Comparison of ENCODE assay signal across 28 cellular contexts in genomic region chr9:95896580-95896979, GRCh38. TPM values are rescaled to one million over a fixed set of nuclear protein-coding genes. Genes with fewer than 3 reads are reported as not detected.
A peak's percentile ranks its signal among the peaks of the same experiment; 100 is the strongest.
DNase-seq lines count a peak whose midpoint lies in the region; ATAC-seq, FAIRE-seq and TF ChIP-seq lines count a peak whose summit lies in the region.
"Had no signal": no experiment of that assay in that cellular context is flagged by ENCODE, and none has a peak within 500 bp of the region (broad histone marks: within the 10 kb centered on the region; RNA-seq: fewer than 3 reads in every experiment).

No MANE protein-coding gene starts in this region.

- H3K4me1 ChIP-seq in small intestine (ENCODE audit: control insufficient read depth in 2 of 2, insufficient read depth in 1 of 2, low read depth in 1 of 2, low read length in 1 of 2) (peaks cover 0 to 4% of the 10 kb centered on the region in 2 donors), neural progenitor cell (no peaks in the 10 kb centered on the region)
- H3K4me1 ChIP-seq: BE2C, Caco-2 had no signal

- no peak overlapping the region for H3K4me3 Mint-ChIP-seq in activated naive CD4-positive, alpha-beta T cell treated with anti-CD3 and anti-CD28 coated beads, Interleukin-2, amount 10 ng/mL, durations not matched to agents 7 days and 5 days
- no peak overlapping the region for H3K4me3 Mint-ChIP-seq in activated CD8-positive, alpha-beta T cell treated with anti-CD3 and anti-CD28 coated beads for 36 hours
- no peak overlapping the region for H3K4me3 Mint-ChIP-seq in neural progenitor cell

- no peaks in the 10 kb centered on the region for H3K27me3 Mint-ChIP-seq in activated naive CD4-positive, alpha-beta T cell treated with anti-CD3 and anti-CD28 coated beads, Interleukin-2, amount 10 ng/mL, durations not matched to agents 7 days and 5 days
- no peaks in the 10 kb centered on the region for H3K27me3 Mint-ChIP-seq in activated CD8-positive, alpha-beta T cell treated with anti-CD3 and anti-CD28 coated beads for 36 hours
- no peaks in the 10 kb centered on the region for H3K27me3 Mint-ChIP-seq in neural progenitor cell (ENCODE audit: insufficient read depth, low read depth)
- H3K27me3 Mint-ChIP-seq: effector memory CD8-positive, alpha-beta T cell had no signal

- DNase-seq in activated naive CD4-positive, alpha-beta T cell treated with anti-CD3 and anti-CD28 coated beads, Interleukin-2, amount 10 ng/mL, durations not matched to agents 7 days and 5 days = no peak
- DNase-seq in activated naive CD4-positive, alpha-beta T cell treated with anti-CD3 and anti-CD28 coated beads, Interleukin-2, amount 50 U/mL, for 16 hours = no peak
- no peak for DNase-seq in GM19239 (ENCODE audit: insufficient read length, low spot score)
- DNase-seq in activated CD8-positive, alpha-beta T cell treated with anti-CD3 and anti-CD28 coated beads for 36 hours = no peak
- DNase-seq in small intestine = no peak
- no peak for DNase-seq in neural progenitor cell (ENCODE audit: low spot score)
- DNase-seq in NCI-H524 treated with DMSO at 0.1 percent for 48 hours (lab: John Stamatoyannopoulos, UW) = no peak
- DNase-seq: activated CD4-positive, alpha-beta T cell treated with anti-CD3 and anti-CD28 coated beads, Interleukin-2, amount 50 U/mL, for 4 hours; activated naive CD4-positive, alpha-beta T cell treated with Interleukin-2 at 50 U/mL for 16 hours; BE2C; Caco-2; caudate nucleus; cortex of kidney; DMS79; effector memory CD8-positive, alpha-beta T cell; GDM1; head of caudate nucleus; KG1; NCI-H446; NCI-H82; pancreas; retina; stimulated activated CD8-positive, alpha-beta memory T cell treated with anti-CD3 and anti-CD28 coated beads, Interleukin-4, amount 100 ng/mL, for 48 hours had no signal

- ATAC-seq in activated CD8-positive, alpha-beta T cell treated with anti-CD3 and anti-CD28 coated beads for 36 hours = no peak
- no peak for ATAC-seq in HG03108 (IDR thresholded peaks at IDR 0.05; ENCODE audit: unreplicated experiment)
- ATAC-seq: effector memory CD8-positive, alpha-beta T cell; pancreas had no signal

- H3K36me3 ChIP-seq in small intestine (ENCODE audit: control insufficient read depth in 2 of 2, insufficient read depth in 2 of 2, low read length in 2 of 2) (no peaks in the 10 kb centered on the region), neural progenitor cell (peaks cover 5% of the 10 kb centered on the region)
- H3K36me3 ChIP-seq: BE2C, pancreas had no signal

- H3K9me3 ChIP-seq in small intestine (ENCODE audit: control insufficient read depth, low read depth) (no peaks in the 10 kb centered on the region), neural progenitor cell (ENCODE audit: low read depth) (no peaks in the 10 kb centered on the region)
- H3K9me3 ChIP-seq: pancreas had no signal

- CTCF ChIA-PET in activated naive CD4-positive, alpha-beta T cell treated with anti-CD3 and anti-CD28 coated beads, Interleukin-2, amount 10 ng/mL, durations not matched to agents 7 days and 5 days (lab: Charles Lee) = interaction anchor here (1.2 kb wide), 1 partner anchor 113 kb away, joined by 5 read pairs; no protein-coding TSS in a partner anchor
- CTCF ChIA-PET in activated CD8-positive, alpha-beta T cell treated with anti-CD3 and anti-CD28 coated beads for 36 hours (lab: Charles Lee) = interaction anchor here (1.1 kb wide), 2 partner anchors 115 to 336 kb away, joined by 3 to 4 read pairs; no protein-coding TSS in a partner anchor

- H3K27ac Mint-ChIP-seq in activated naive CD4-positive, alpha-beta T cell treated with anti-CD3 and anti-CD28 coated beads, Interleukin-2, amount 10 ng/mL, durations not matched to agents 7 days and 5 days = peak overlapping the region; percentile 84
- peak overlapping the region; percentile 81 for H3K27ac Mint-ChIP-seq in activated CD8-positive, alpha-beta T cell treated with anti-CD3 and anti-CD28 coated beads for 36 hours
- no peak overlapping the region for H3K27ac Mint-ChIP-seq in neural progenitor cell

- no peak overlapping the region for H3K9ac ChIP-seq in neural progenitor cell

- POLR2A ChIA-PET in activated CD8-positive, alpha-beta T cell treated with anti-CD3 and anti-CD28 coated beads for 36 hours (lab: Charles Lee) = interaction anchor here (1.3 kb wide), 2 partner anchors 20 to 21 kb away, joined by 3 to 4 read pairs; partner anchors contain the start of gene ERCC6L2

- FAIRE-seq in GM19239 (lab: Jason Lieb, UNC) (peak; percentile 53), small intestine (lab: Jason Lieb, UNC) (peak; percentile 47)
- FAIRE-seq: keratinocyte had no signal

- no peak for TF ChIP-seq CTCF in activated CD8-positive, alpha-beta T cell treated with anti-CD3 and anti-CD28 coated beads for 36 hours (IDR thresholded peaks at IDR 0.05)
- TF ChIP-seq CTCF in neural progenitor cell (IDR thresholded peaks at IDR 0.05) = no peak

- H3K4me3 ChIP-seq in small intestine (ENCODE audit: low read depth in 1 of 2, low read length in 2 of 2) (no peak overlapping the region), neural progenitor cell (no peak overlapping the region)
- H3K4me3 ChIP-seq: pancreas, SK-N-MC, skin epidermis had no signal

- no peak overlapping the region for H3K4me2 ChIP-seq in neural progenitor cell

- intact Hi-C loops in activated CD8-positive, alpha-beta T cell treated with anti-CD3 and anti-CD28 coated beads for 36 hours (cut with micrococcal nuclease) = no loop called here

- H3K27me3 ChIP-seq in small intestine (ENCODE audit: control insufficient read depth in 2 of 2, insufficient read depth in 2 of 2, low read length in 2 of 2) (no peaks in the 10 kb centered on the region), neural progenitor cell (no peaks in the 10 kb centered on the region)
- H3K27me3 ChIP-seq: BE2C, pancreas had no signal

- peaks cover 7% of the 10 kb centered on the region for H4K20me1 ChIP-seq in neural progenitor cell (ENCODE audit: low read depth)

- H3K4me1 Mint-ChIP-seq in activated naive CD4-positive, alpha-beta T cell treated with anti-CD3 and anti-CD28 coated beads, Interleukin-2, amount 10 ng/mL, durations not matched to agents 7 days and 5 days = peaks cover 21% of the 10 kb centered on the region
- H3K4me1 Mint-ChIP-seq in activated CD8-positive, alpha-beta T cell treated with anti-CD3 and anti-CD28 coated beads for 36 hours (ENCODE audit: low read depth) = peaks cover 46% of the 10 kb centered on the region
- H3K4me1 Mint-ChIP-seq in neural progenitor cell = no peaks in the 10 kb centered on the region

- peaks cover 20% of the 10 kb centered on the region for H3K9me3 Mint-ChIP-seq in activated naive CD4-positive, alpha-beta T cell treated with anti-CD3 and anti-CD28 coated beads, Interleukin-2, amount 10 ng/mL, durations not matched to agents 7 days and 5 days
- peaks cover 21% of the 10 kb centered on the region for H3K9me3 Mint-ChIP-seq in activated CD8-positive, alpha-beta T cell treated with anti-CD3 and anti-CD28 coated beads for 36 hours
- H3K9me3 Mint-ChIP-seq in neural progenitor cell = peaks cover 8% of the 10 kb centered on the region
- H3K9me3 Mint-ChIP-seq: effector memory CD8-positive, alpha-beta T cell had no signal

- WGBS in small intestine, 3 donors = 90 to 100% (median 93%) methylated on average over 2 of the region's 2 CpGs

- no peak overlapping the region for H2AFZ ChIP-seq in neural progenitor cell (replicated peaks)

- no peaks in the 10 kb centered on the region for H3F3A ChIP-seq in neural progenitor cell (ENCODE audit: low read depth)

- peaks cover 44% of the 10 kb centered on the region for H3K36me3 Mint-ChIP-seq in activated naive CD4-positive, alpha-beta T cell treated with anti-CD3 and anti-CD28 coated beads, Interleukin-2, amount 10 ng/mL, durations not matched to agents 7 days and 5 days
- H3K36me3 Mint-ChIP-seq in activated CD8-positive, alpha-beta T cell treated with anti-CD3 and anti-CD28 coated beads for 36 hours (ENCODE audit: low read depth) = peaks cover 46% of the 10 kb centered on the region
- peaks cover 18% of the 10 kb centered on the region for H3K36me3 Mint-ChIP-seq in neural progenitor cell

- H3K27ac ChIP-seq in small intestine (ENCODE audit: low read depth in 1 of 2, low read length in 1 of 2) (peak overlapping the region in 1 of 2 donors; percentile 44), neural progenitor cell (no peak overlapping the region)
- H3K27ac ChIP-seq: pancreas, SK-N-MC, skin epidermis, VCaP had no signal

- peaks cover 67% of the 10 kb centered on the region for H3K79me2 ChIP-seq in neural progenitor cell (ENCODE audit: low read depth)

RNA-seq across cellular contexts. Expression of gene ERCC6L2, which starts 21.1 kb away (rescaled TPM):
- 10 to 100 TPM; 31.2 to 34.7 TPM for total RNA-seq in activated CD8-positive, alpha-beta T cell treated with anti-CD3 and anti-CD28 coated beads for 36 hours
- 10 to 100 TPM in 1 of 3 donors, 1 to 10 TPM in 2; 4.9 to 10.1 (median 8.5) TPM for polyA plus RNA-seq in small intestine
- total RNA-seq in neural progenitor cell (ENCODE audit: low replicate concordance) = 60.5 and 77.6 TPM in 2 replicates
